18 cellular contexts compared by ENCODE assay signal in the genomic region with DNA sequence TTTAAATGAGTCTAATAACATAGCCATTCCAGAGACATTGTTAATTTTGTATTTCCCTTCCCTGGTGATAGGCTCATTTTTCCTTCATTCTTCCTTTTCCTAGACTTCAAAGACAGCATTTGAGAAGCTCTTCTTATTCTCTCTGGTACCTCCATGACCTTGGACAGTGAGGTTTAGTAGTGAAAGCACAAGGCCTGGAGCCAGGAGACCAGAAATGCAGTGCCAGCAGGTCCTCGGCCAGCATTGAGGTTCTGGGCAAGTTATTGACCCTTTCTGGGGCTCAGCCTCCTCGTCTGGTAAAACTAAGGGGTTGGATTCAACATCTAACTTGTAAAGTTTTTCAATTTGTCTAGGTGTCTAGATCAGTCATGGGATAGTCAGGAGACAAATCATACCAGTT.
"Had no signal": no experiment of that assay in that cellular context is flagged by ENCODE, and none has a peak within 500 bp of the region (broad histone marks: within the 10 kb centered on the region; RNA-seq: fewer than 3 reads in every experiment).

No MANE protein-coding gene starts in this region.

- DNase-seq: sigmoid colon had no signal

- H3K4me3 ChIP-seq: neural progenitor cell, ovary, psoas muscle, right lobe of liver, sigmoid colon, stomach, tibial artery, transverse colon, upper lobe of right lung, uterus had no signal

- H3K4me1 Mint-ChIP-seq: naive thymus-derived CD4-positive, alpha-beta T cell; natural killer cell; nephron; neural progenitor cell; stimulated activated effector memory CD8-positive, alpha-beta T cell treated with anti-CD3 and anti-CD28 coated beads, Interleukin-12 subunit alpha, Interleukin-12 subunit beta, amount 100 ng/mL, for 72 hours; stimulated activated naive B cell treated with anti-CD40 and anti-IgM and Interleukin-4, amounts not matched to agents 10 μg/mL and 1 μg/mL and 100 μg/mL, for 72 hours had no signal

- H3K9me3 ChIP-seq: ovary, psoas muscle, right lobe of liver, sigmoid colon, stomach, tibial artery, transverse colon, upper lobe of right lung, uterus had no signal

- H3K27me3 Mint-ChIP-seq: stimulated activated naive CD8-positive, alpha-beta T cell treated with anti-CD3 and anti-CD28 coated beads, Interleukin-15, Interleukin-2, amounts not matched to agents 100 ng/mL and 50 ng/mL, for 24 hours had no signal

- H3K9ac ChIP-seq: neural progenitor cell had no signal

- H3K4me1 ChIP-seq: neural progenitor cell, psoas muscle, right lobe of liver, sigmoid colon, stomach, tibial artery, transverse colon, upper lobe of right lung, uterus had no signal

- H3K27ac Mint-ChIP-seq: naive thymus-derived CD4-positive, alpha-beta T cell; natural killer cell; nephron; neural progenitor cell; progenitor cell of endocrine pancreas; stimulated activated effector memory CD8-positive, alpha-beta T cell treated with anti-CD3 and anti-CD28 coated beads, Interleukin-12 subunit alpha, Interleukin-12 subunit beta, amount 100 ng/mL, for 72 hours; stimulated activated naive B cell treated with anti-CD40 and anti-IgM and Interleukin-4, amounts not matched to agents 10 μg/mL and 1 μg/mL and 100 μg/mL, for 72 hours; stimulated activated naive CD8-positive, alpha-beta T cell treated with anti-CD3 and anti-CD28 coated beads, Interleukin-15, Interleukin-2, amounts not matched to agents 100 ng/mL and 50 ng/mL, for 24 hours; type B pancreatic cell had no signal

- H3K36me3 ChIP-seq: neural progenitor cell, ovary, right lobe of liver, sigmoid colon, stomach, tibial artery, transverse colon, upper lobe of right lung, uterus had no signal

- H3K27ac ChIP-seq: neural progenitor cell, ovary, psoas muscle, right lobe of liver, sigmoid colon, stomach, tibial artery, transverse colon, upper lobe of right lung, uterus had no signal

- H2AFZ ChIP-seq: neural progenitor cell had no signal

- H3K36me3 Mint-ChIP-seq: naive thymus-derived CD4-positive, alpha-beta T cell; natural killer cell; neural progenitor cell; stimulated activated effector memory CD8-positive, alpha-beta T cell treated with anti-CD3 and anti-CD28 coated beads, Interleukin-12 subunit alpha, Interleukin-12 subunit beta, amount 100 ng/mL, for 72 hours; stimulated activated naive B cell treated with anti-CD40 and anti-IgM and Interleukin-4, amounts not matched to agents 10 μg/mL and 1 μg/mL and 100 μg/mL, for 72 hours; type B pancreatic cell had no signal

- H3K27me3 ChIP-seq: ovary, right lobe of liver, sigmoid colon, tibial artery, uterus had no signal

- H3K9me3 Mint-ChIP-seq: naive thymus-derived CD4-positive, alpha-beta T cell; natural killer cell; nephron; neural progenitor cell; stimulated activated effector memory CD8-positive, alpha-beta T cell treated with anti-CD3 and anti-CD28 coated beads, Interleukin-12 subunit alpha, Interleukin-12 subunit beta, amount 100 ng/mL, for 72 hours; stimulated activated naive B cell treated with anti-CD40 and anti-IgM and Interleukin-4, amounts not matched to agents 10 μg/mL and 1 μg/mL and 100 μg/mL, for 72 hours; stimulated activated naive CD8-positive, alpha-beta T cell treated with anti-CD3 and anti-CD28 coated beads, Interleukin-15, Interleukin-2, amounts not matched to agents 100 ng/mL and 50 ng/mL, for 24 hours; type B pancreatic cell had no signal

- H3K4me3 Mint-ChIP-seq: naive thymus-derived CD4-positive, alpha-beta T cell; natural killer cell; nephron; neural progenitor cell; stimulated activated effector memory CD8-positive, alpha-beta T cell treated with anti-CD3 and anti-CD28 coated beads, Interleukin-12 subunit alpha, Interleukin-12 subunit beta, amount 100 ng/mL, for 72 hours; stimulated activated naive B cell treated with anti-CD40 and anti-IgM and Interleukin-4, amounts not matched to agents 10 μg/mL and 1 μg/mL and 100 μg/mL, for 72 hours; stimulated activated naive CD8-positive, alpha-beta T cell treated with anti-CD3 and anti-CD28 coated beads, Interleukin-15, Interleukin-2, amounts not matched to agents 100 ng/mL and 50 ng/mL, for 24 hours; type B pancreatic cell had no signal

- H3K4me2 ChIP-seq: neural progenitor cell had no signal
